Comparison of ENCODE assay signal across 1 cellular context in genomic region chr20:18566892-18567738, GRCh38.
A peak's percentile ranks its signal among the peaks of the same experiment; 100 is the strongest.
TF ChIP-seq lines count a peak whose summit lies in the region.

SMIM26 (plus strand) TSS chr20:18567432; CDS start chr20:18567479, 47 bp downstream.

TF ChIP-seq in HepG2, 621 proteins besides CTCF, POLR2A, EP300 and RAD21 (continued from another document and continues in another):
- TF ChIP-seq, protein P1, sequence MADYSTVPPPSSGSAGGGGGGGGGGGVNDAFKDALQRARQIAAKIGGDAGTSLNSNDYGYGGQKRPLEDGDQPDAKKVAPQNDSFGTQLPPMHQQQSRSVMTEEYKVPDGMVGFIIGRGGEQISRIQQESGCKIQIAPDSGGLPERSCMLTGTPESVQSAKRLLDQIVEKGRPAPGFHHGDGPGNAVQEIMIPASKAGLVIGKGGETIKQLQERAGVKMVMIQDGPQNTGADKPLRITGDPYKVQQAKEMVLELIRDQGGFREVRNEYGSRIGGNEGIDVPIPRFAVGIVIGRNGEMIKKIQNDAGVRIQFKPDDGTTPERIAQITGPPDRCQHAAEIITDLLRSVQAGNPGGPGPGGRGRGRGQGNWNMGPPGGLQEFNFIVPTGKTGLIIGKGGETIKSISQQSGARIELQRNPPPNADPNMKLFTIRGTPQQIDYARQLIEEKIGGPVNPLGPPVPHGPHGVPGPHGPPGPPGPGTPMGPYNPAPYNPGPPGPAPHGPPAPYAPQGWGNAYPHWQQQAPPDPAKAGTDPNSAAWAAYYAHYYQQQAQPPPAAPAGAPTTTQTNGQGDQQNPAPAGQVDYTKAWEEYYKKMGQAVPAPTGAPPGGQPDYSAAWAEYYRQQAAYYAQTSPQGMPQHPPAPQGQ (CRISPR knock-in tag; IDR thresholded peaks at IDR 0.05; ENCODE audit: borderline replicate concordance), result no peak
- TF ChIP-seq HOXA7 (CRISPR knock-in tag; IDR thresholded peaks at IDR 0.05) (no peak), KDM5B (CRISPR knock-in tag; IDR thresholded peaks at IDR 0.05; ENCODE audit: borderline replicate concordance) (peak; percentile 97; the same call in 1 of the 2 replicates), SRSF9 (IDR thresholded peaks at IDR 0.05; ENCODE audit: borderline replicate concordance, insufficient read depth, low read depth, low read length, poor library complexity, severe bottlenecking) (no peak), ZNF737 (CRISPR knock-in tag; IDR thresholded peaks at IDR 0.05; ENCODE audit: borderline replicate concordance) (peak; percentile 96), CBX2 (IDR thresholded peaks at IDR 0.05; ENCODE audit: low read depth, low read length) (no peak), CBX2 (CRISPR knock-in tag; IDR thresholded peaks at IDR 0.05; ENCODE audit: low read depth) (peak; percentile 82; the same call in 1 of the 2 replicates), ZBTB38 (CRISPR knock-in tag; IDR thresholded peaks at IDR 0.05) (peak; percentile 97), ZNF781 (CRISPR knock-in tag; IDR thresholded peaks at IDR 0.05; ENCODE audit: borderline replicate concordance, not compliant biosample characterization) (peak; percentile 94), ZNF672 (CRISPR knock-in tag; IDR thresholded peaks at IDR 0.05) (no peak), KAT8 (CRISPR knock-in tag; IDR thresholded peaks at IDR 0.05) (peak; percentile 100), ERF (CRISPR knock-in tag; IDR thresholded peaks at IDR 0.05) (peak; percentile 97), SP1 (IDR thresholded peaks at IDR 0.05) (no peak), SP1 (CRISPR knock-in tag; IDR thresholded peaks at IDR 0.05) (peak; percentile 69), SRF (IDR thresholded peaks at IDR 0.05; ENCODE audit: low read depth, low read length) (peak; percentile 51; the same call in 1 of the 2 replicates), SMAD1 (CRISPR knock-in tag; IDR thresholded peaks at IDR 0.05; ENCODE audit: borderline replicate concordance, low read depth) (peak; percentile 93; the same call in 1 of the 2 replicates), HCFC1 (IDR thresholded peaks at IDR 0.05; ENCODE audit: low read depth, low read length) (peak; percentile 66; the same call in 1 of the 2 replicates), HDAC1 (CRISPR knock-in tag; IDR thresholded peaks at IDR 0.05) (peak; percentile 95), GATA4 (IDR thresholded peaks at IDR 0.05; ENCODE audit: borderline replicate concordance, low read depth) (no peak), DMAP1 (CRISPR knock-in tag; IDR thresholded peaks at IDR 0.05) (peak; percentile 95), KDM1A (CRISPR knock-in tag; IDR thresholded peaks at IDR 0.05) (peak; percentile 64; the same call in 1 of the 2 replicates), ZBTB7A (CRISPR knock-in tag; IDR thresholded peaks at IDR 0.05) (peak; percentile 89), CEBPB (IDR thresholded peaks at IDR 0.05; ENCODE audit: borderline replicate concordance, low read depth, low read length) (no peak), SALL2 (CRISPR knock-in tag; IDR thresholded peaks at IDR 0.05) (peak; percentile 98), KAT2B (IDR thresholded peaks at IDR 0.05; ENCODE audit: borderline replicate concordance, low read depth, low read length) (no peak), HMGA1 (CRISPR knock-in tag; conservative IDR thresholded peaks at IDR 0.05) (no peak), PCBP1 (IDR thresholded peaks at IDR 0.05; ENCODE audit: borderline replicate concordance, low read depth, low read length) (no peak), GPN1 (CRISPR knock-in tag; IDR thresholded peaks at IDR 0.05; ENCODE audit: borderline replicate concordance) (peak; percentile 90), ZNF329 (CRISPR knock-in tag; IDR thresholded peaks at IDR 0.05; ENCODE audit: low read depth) (peak; percentile 74; the same call in 1 of the 2 replicates), ADNP (CRISPR knock-in tag; IDR thresholded peaks at IDR 0.05) (no peak), ZNF766 (CRISPR knock-in tag; IDR thresholded peaks at IDR 0.05; ENCODE audit: borderline replicate concordance) (peak; percentile 92; the same call in 1 of the 2 replicates), ZNF740 (CRISPR knock-in tag; IDR thresholded peaks at IDR 0.05) (peak; percentile 44; the same call in 1 of the 2 replicates), ZNF251 (CRISPR knock-in tag; IDR thresholded peaks at IDR 0.05) (peak; percentile 76; the same call in 1 of the 2 replicates), RARA (CRISPR knock-in tag; IDR thresholded peaks at IDR 0.05) (peak; percentile 44), MATR3 (CRISPR knock-in tag; IDR thresholded peaks at IDR 0.05) (0 out of 2 replicates have a peak, but pooled peaks have one; percentile 76), FOXC1 (CRISPR knock-in tag; IDR thresholded peaks at IDR 0.05; ENCODE audit: borderline replicate concordance) (peak; percentile 94; the same call in 1 of the 2 replicates), ZNF343 (CRISPR knock-in tag; IDR thresholded peaks at IDR 0.05) (peak; percentile 71; the same call in 1 of the 2 replicates), RFX1 (IDR thresholded peaks at IDR 0.05) (no peak), ONECUT2 (CRISPR knock-in tag; IDR thresholded peaks at IDR 0.05) (no peak; the same call in 1 of the 2 replicates), MEIS1 (CRISPR knock-in tag; IDR thresholded peaks at IDR 0.05; ENCODE audit: borderline replicate concordance) (0 out of 2 replicates have a peak, but pooled peaks have one; percentile 4), FIP1L1 (IDR thresholded peaks at IDR 0.05; ENCODE audit: borderline replicate concordance, insufficient read depth, low read depth, low read length) (no peak), CBX5 (CRISPR knock-in tag; IDR thresholded peaks at IDR 0.05; ENCODE audit: borderline replicate concordance) (peak; percentile 93), GMEB2 (CRISPR knock-in tag; IDR thresholded peaks at IDR 0.05; ENCODE audit: low read depth) (peak; percentile 54; the same call in 1 of the 2 replicates), AKAP8 (CRISPR knock-in tag; IDR thresholded peaks at IDR 0.05) (peak; percentile 82; the same call in 1 of the 2 replicates), HHEX (CRISPR knock-in tag; IDR thresholded peaks at IDR 0.05) (0 out of 2 replicates have a peak, but pooled peaks have one; percentile 17), HMG20A (CRISPR knock-in tag; IDR thresholded peaks at IDR 0.05; ENCODE audit: borderline replicate concordance) (no peak), ZSCAN25 (CRISPR knock-in tag; IDR thresholded peaks at IDR 0.05) (0 out of 2 replicates have a peak, but pooled peaks have one; percentile 29), ZNF230 (CRISPR knock-in tag; IDR thresholded peaks at IDR 0.05) (peak; percentile 70; the same call in 1 of the 2 replicates), AGO2 (optimal IDR thresholded peaks at IDR 0.05; ENCODE audit: low read depth, low read length) (peak; percentile 76), KDM6A (CRISPR knock-in tag; IDR thresholded peaks at IDR 0.05; ENCODE audit: low read depth) (no peak), ZNF615 (CRISPR knock-in tag; IDR thresholded peaks at IDR 0.05; ENCODE audit: borderline replicate concordance) (0 out of 2 replicates have a peak, but pooled peaks have one; percentile 53), ZNF253 (CRISPR knock-in tag; IDR thresholded peaks at IDR 0.05; ENCODE audit: borderline replicate concordance) (peak; percentile 61; the same call in 1 of the 2 replicates), ZNF530 (CRISPR knock-in tag; IDR thresholded peaks at IDR 0.05; ENCODE audit: low read depth) (no peak), POLR2G (IDR thresholded peaks at IDR 0.05; ENCODE audit: low read depth, low read length) (peak; percentile 97), NKX3-1 (CRISPR knock-in tag; IDR thresholded peaks at IDR 0.05) (peak; percentile 90; the same call in 1 of the 2 replicates)
- TF ChIP-seq, protein P2, sequence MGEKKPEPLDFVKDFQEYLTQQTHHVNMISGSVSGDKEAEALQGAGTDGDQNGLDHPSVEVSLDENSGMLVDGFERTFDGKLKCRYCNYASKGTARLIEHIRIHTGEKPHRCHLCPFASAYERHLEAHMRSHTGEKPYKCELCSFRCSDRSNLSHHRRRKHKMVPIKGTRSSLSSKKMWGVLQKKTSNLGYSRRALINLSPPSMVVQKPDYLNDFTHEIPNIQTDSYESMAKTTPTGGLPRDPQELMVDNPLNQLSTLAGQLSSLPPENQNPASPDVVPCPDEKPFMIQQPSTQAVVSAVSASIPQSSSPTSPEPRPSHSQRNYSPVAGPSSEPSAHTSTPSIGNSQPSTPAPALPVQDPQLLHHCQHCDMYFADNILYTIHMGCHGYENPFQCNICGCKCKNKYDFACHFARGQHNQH (CRISPR knock-in tag; IDR thresholded peaks at IDR 0.05), result peak; percentile 93
- TF ChIP-seq, protein P3, sequence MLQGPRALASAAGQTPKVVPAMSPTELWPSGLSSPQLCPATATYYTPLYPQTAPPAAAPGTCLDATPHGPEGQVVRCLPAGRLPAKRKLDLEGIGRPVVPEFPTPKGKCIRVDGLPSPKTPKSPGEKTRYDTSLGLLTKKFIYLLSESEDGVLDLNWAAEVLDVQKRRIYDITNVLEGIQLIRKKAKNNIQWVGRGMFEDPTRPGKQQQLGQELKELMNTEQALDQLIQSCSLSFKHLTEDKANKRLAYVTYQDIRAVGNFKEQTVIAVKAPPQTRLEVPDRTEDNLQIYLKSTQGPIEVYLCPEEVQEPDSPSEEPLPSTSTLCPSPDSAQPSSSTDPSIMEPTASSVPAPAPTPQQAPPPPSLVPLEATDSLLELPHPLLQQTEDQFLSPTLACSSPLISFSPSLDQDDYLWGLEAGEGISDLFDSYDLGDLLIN (CRISPR knock-in tag; IDR thresholded peaks at IDR 0.05; ENCODE audit: borderline replicate concordance), result peak; percentile 69; the same call in 1 of the 2 replicates
- TF ChIP-seq, protein P4, sequence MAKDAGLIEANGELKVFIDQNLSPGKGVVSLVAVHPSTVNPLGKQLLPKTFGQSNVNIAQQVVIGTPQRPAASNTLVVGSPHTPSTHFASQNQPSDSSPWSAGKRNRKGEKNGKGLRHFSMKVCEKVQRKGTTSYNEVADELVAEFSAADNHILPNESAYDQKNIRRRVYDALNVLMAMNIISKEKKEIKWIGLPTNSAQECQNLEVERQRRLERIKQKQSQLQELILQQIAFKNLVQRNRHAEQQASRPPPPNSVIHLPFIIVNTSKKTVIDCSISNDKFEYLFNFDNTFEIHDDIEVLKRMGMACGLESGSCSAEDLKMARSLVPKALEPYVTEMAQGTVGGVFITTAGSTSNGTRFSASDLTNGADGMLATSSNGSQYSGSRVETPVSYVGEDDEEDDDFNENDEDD (CRISPR knock-in tag; IDR thresholded peaks at IDR 0.05; ENCODE audit: borderline replicate concordance), result peak; percentile 95
- TF ChIP-seq, protein P5, sequence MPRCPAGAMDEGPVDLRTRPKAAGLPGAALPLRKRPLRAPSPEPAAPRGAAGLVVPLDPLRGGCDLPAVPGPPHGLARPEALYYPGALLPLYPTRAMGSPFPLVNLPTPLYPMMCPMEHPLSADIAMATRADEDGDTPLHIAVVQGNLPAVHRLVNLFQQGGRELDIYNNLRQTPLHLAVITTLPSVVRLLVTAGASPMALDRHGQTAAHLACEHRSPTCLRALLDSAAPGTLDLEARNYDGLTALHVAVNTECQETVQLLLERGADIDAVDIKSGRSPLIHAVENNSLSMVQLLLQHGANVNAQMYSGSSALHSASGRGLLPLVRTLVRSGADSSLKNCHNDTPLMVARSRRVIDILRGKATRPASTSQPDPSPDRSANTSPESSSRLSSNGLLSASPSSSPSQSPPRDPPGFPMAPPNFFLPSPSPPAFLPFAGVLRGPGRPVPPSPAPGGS (CRISPR knock-in tag; IDR thresholded peaks at IDR 0.05), result peak; percentile 88
- TF ChIP-seq, protein P6, sequence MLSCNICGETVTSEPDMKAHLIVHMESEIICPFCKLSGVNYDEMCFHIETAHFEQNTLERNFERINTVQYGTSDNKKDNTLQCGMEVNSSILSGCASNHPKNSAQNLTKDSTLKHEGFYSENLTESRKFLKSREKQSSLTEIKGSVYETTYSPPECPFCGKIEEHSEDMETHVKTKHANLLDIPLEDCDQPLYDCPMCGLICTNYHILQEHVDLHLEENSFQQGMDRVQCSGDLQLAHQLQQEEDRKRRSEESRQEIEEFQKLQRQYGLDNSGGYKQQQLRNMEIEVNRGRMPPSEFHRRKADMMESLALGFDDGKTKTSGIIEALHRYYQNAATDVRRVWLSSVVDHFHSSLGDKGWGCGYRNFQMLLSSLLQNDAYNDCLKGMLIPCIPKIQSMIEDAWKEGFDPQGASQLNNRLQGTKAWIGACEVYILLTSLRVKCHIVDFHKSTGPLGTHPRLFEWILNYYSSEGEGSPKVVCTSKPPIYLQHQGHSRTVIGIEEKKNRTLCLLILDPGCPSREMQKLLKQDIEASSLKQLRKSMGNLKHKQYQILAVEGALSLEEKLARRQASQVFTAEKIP (CRISPR knock-in tag; IDR thresholded peaks at IDR 0.05; ENCODE audit: borderline replicate concordance), result no peak
- TF ChIP-seq, protein P7, sequence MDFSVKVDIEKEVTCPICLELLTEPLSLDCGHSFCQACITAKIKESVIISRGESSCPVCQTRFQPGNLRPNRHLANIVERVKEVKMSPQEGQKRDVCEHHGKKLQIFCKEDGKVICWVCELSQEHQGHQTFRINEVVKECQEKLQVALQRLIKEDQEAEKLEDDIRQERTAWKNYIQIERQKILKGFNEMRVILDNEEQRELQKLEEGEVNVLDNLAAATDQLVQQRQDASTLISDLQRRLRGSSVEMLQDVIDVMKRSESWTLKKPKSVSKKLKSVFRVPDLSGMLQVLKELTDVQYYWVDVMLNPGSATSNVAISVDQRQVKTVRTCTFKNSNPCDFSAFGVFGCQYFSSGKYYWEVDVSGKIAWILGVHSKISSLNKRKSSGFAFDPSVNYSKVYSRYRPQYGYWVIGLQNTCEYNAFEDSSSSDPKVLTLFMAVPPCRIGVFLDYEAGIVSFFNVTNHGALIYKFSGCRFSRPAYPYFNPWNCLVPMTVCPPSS (IDR thresholded peaks at IDR 0.05), result no peak
- TF ChIP-seq, protein P8, sequence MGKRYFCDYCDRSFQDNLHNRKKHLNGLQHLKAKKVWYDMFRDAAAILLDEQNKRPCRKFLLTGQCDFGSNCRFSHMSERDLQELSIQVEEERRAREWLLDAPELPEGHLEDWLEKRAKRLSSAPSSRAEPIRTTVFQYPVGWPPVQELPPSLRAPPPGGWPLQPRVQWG (CRISPR knock-in tag; IDR thresholded peaks at IDR 0.05; ENCODE audit: borderline replicate concordance, low read depth), result no peak
- TF ChIP-seq, protein P9, sequence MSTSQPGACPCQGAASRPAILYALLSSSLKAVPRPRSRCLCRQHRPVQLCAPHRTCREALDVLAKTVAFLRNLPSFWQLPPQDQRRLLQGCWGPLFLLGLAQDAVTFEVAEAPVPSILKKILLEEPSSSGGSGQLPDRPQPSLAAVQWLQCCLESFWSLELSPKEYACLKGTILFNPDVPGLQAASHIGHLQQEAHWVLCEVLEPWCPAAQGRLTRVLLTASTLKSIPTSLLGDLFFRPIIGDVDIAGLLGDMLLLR (CRISPR knock-in tag; IDR thresholded peaks at IDR 0.05), result peak; percentile 80; the same call in 1 of the 2 replicates
